In the genomic region with DNA sequence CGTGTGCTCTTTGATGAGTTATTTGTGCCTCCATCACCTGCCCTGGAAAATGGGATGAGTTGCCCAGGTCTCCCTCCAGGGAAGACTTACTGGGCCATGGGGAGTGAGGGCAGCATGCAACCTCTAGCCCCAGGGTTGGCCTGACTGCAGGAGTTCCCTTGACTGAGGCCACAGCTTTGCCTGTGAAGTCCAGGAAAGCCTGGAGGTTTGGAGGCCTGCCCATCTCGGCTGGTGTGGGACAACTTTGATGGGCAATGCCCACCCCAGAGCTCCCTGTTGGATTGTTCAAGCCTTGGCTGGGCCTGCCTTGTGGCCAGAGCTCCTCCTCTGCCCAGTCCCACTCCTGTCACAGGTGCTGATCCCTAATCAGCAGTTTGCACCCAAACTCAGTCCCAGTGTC, we compare ENCODE assay signal across 26 cellular contexts.
"Had no signal": no experiment of that assay in that cellular context is flagged by ENCODE, and none has a peak within 500 bp of the region (broad histone marks: within the 10 kb centered on the region; RNA-seq: fewer than 3 reads in every experiment).

No MANE protein-coding gene starts in this region.

- H3K4me3 ChIP-seq: MG63, SJSA1, SK-N-MC had no signal

- H3K4me1 ChIP-seq: SJSA1 had no signal

- H3K36me3 ChIP-seq: MG63, SJSA1 had no signal

- DNase-seq: IMR-90; Karpas-422; KG1; MG63; NCI-H1092; NCI-H1105 treated with DMSO at 0.1 percent for 48 hours; NCI-H1417 treated with DMSO at 0.1 percent for 48 hours; NCI-H146; NCI-H1694 treated with DMSO at 0.1 percent for 48 hours; NCI-H2029; NCI-H2081 treated with DMSO at 0.1 percent for 48 hours; NCI-H2171; NCI-H226; NCI-H446; NCI-H510A; NCI-H524 treated with DMSO at 0.1 percent for 48 hours; NCI-H69; NCI-H774; NK-92 treated with Interleukin-12 subunit alpha and Interleukin-12 subunit beta, amount 100 ng/mL, for 24 hours; PC-3; Right ventricle myocardium superior; RPMI8226; SIG-M5 had no signal

- ATAC-seq: HepG2, PC-3 had no signal

- H3K27me3 ChIP-seq: MG63, SJSA1 had no signal

- H3K9me3 ChIP-seq: MG63, SJSA1 had no signal

- H3K27ac ChIP-seq: SJSA1, SK-N-MC had no signal
